Comparison of ENCODE assay signal across 8 cellular contexts in genomic region chr6:37691904-37692806, GRCh38. TPM values are rescaled to one million over a fixed set of nuclear protein-coding genes. Genes with fewer than 3 reads are reported as not detected.
DNase-seq lines count a peak whose midpoint lies in the region; ATAC-seq and TF ChIP-seq lines count a peak whose summit lies in the region.

No MANE protein-coding gene starts in this region.

- H3K9me3 ChIP-seq in BE2C = no peaks in the 10 kb centered on the region

- H3K4me1 ChIP-seq in BE2C = peaks cover 8% of the 10 kb centered on the region

- ATAC-seq in GM21390 (IDR thresholded peaks at IDR 0.05; ENCODE audit: unreplicated experiment) (peak; percentile 55), HG03108 (IDR thresholded peaks at IDR 0.05; ENCODE audit: unreplicated experiment) (no peak)

- DNase-seq in BE2C = peak; percentile 81
- DNase-seq in NCI-H146 treated with DMSO at 0.1 percent for 48 hours (lab: John Stamatoyannopoulos, UW; ENCODE audit: unreplicated experiment) = peak; percentile 62
- DNase-seq in brain microvascular endothelial cell = peak; percentile 61
- DNase-seq in inferior parietal cortex (ENCODE audit: extremely low spot score) = peak; percentile 80
- peak; percentile 45 to 76 for DNase-seq in stimulated activated CD4-positive, alpha-beta T cell treated with anti-CD3 and anti-CD28 coated beads, Interleukin-1b, Interleukin-23, amount 100 ng/mL, for 1 hour (ENCODE audit: low read depth in 2 of 2)

- in situ Hi-C loops in brain microvascular endothelial cell (cut with HindIII; ENCODE audit: low pct_ligation_motif_present, low sequenced_read_pairs) = no loop called here

- no peak overlapping the region for H3K4me3 ChIP-seq in BE2C (ENCODE audit: low read depth, low read length)
- no peak overlapping the region for H3K4me3 ChIP-seq in brain microvascular endothelial cell (ENCODE audit: low read depth, low read length)

- H3K36me3 ChIP-seq in BE2C = no peaks in the 10 kb centered on the region
- H3K36me3 ChIP-seq in brain microvascular endothelial cell (replicated peaks) = no peaks in the 10 kb centered on the region

- no peaks in the 10 kb centered on the region for H3K27me3 ChIP-seq in BE2C
- H3K27me3 ChIP-seq in brain microvascular endothelial cell (replicated peaks) = peaks cover 18% of the 10 kb centered on the region

- H3K27ac ChIP-seq in VCaP (no peak overlapping the region), brain microvascular endothelial cell (no peak overlapping the region)

- TF ChIP-seq CTCF in BE2C (IDR thresholded peaks at IDR 0.05; ENCODE audit: low read depth, low read length) (peak; percentile 94), VCaP (conservative IDR thresholded peaks at IDR 0.05) (peak; percentile 93), brain microvascular endothelial cell (IDR thresholded peaks at IDR 0.05; ENCODE audit: low read depth, low read length, missing control alignments) (peak; percentile 98)

RNA-seq across cellular contexts. Expression of gene MDGA1, which starts 5.5 kb away (rescaled TPM):
- 1.9 TPM for polyA plus RNA-seq in BE2C (2012; ENCODE audit: insufficient read depth, insufficient read length, low read depth)
